1 cellular context compared by ENCODE assay signal in the genomic region with DNA sequence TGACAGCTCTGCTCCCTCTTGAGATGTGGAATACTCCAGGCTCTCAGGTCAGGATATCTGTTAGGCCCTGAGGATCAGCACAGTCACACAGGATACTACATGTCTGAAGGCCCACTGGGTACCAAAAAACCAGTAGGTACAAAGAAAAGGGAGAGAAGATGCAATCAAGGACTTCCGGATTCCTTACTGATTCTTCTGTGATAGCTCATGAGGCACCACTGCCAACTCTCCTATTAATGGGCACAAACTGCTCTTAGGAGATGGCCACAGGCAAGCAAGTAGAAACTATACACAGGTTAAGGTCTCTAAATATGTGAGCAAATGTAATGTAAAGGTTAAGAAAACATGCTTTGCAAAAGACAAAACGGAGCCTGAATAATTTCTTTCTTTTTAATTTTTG.
A peak's percentile ranks its signal among the peaks of the same experiment; 100 is the strongest.
TF ChIP-seq lines count a peak whose summit lies in the region.

No MANE protein-coding gene starts in this region.

TF ChIP-seq in HepG2, 621 proteins besides CTCF, POLR2A, EP300 and RAD21:
- 0 out of 2 replicates have a peak, but pooled peaks have one; percentile 8 for TF ChIP-seq KMT2A (CRISPR knock-in tag; IDR thresholded peaks at IDR 0.05)
- TF ChIP-seq, protein P1, sequence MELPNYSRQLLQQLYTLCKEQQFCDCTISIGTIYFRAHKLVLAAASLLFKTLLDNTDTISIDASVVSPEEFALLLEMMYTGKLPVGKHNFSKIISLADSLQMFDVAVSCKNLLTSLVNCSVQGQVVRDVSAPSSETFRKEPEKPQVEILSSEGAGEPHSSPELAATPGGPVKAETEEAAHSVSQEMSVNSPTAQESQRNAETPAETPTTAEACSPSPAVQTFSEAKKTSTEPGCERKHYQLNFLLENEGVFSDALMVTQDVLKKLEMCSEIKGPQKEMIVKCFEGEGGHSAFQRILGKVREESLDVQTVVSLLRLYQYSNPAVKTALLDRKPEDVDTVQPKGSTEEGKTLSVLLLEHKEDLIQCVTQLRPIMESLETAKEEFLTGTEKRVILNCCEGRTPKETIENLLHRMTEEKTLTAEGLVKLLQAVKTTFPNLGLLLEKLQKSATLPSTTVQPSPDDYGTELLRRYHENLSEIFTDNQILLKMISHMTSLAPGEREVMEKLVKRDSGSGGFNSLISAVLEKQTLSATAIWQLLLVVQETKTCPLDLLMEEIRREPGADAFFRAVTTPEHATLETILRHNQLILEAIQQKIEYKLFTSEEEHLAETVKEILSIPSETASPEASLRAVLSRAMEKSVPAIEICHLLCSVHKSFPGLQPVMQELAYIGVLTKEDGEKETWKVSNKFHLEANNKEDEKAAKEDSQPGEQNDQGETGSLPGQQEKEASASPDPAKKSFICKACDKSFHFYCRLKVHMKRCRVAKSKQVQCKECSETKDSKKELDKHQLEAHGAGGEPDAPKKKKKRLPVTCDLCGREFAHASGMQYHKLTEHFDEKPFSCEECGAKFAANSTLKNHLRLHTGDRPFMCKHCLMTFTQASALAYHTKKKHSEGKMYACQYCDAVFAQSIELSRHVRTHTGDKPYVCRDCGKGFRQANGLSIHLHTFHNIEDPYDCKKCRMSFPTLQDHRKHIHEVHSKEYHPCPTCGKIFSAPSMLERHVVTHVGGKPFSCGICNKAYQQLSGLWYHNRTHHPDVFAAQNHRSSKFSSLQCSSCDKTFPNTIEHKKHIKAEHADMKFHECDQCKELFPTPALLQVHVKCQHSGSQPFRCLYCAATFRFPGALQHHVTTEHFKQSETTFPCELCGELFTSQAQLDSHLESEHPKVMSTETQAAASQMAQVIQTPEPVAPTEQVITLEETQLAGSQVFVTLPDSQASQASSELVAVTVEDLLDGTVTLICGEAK (IDR thresholded peaks at IDR 0.05), result no peak
- TF ChIP-seq, protein P1 (CRISPR knock-in tag; IDR thresholded peaks at IDR 0.05), result no peak
